In genomic region chr6:44489912-44490604, GRCh38 we compare ENCODE assay signal across 10 cellular contexts.
DNase-seq lines count a peak whose midpoint lies in the region; ATAC-seq and TF ChIP-seq lines count a peak whose summit lies in the region.
"Had no signal": no experiment of that assay in that cellular context is flagged by ENCODE, and none has a peak within 500 bp of the region (broad histone marks: within the 10 kb centered on the region; RNA-seq: fewer than 3 reads in every experiment).

No MANE protein-coding gene starts in this region.

- no peaks in the 10 kb centered on the region; the same call in 1 of the 2 replicates for H3K9me3 ChIP-seq in MG63
- no peaks in the 10 kb centered on the region for H3K9me3 ChIP-seq in upper lobe of left lung

- H3K27ac ChIP-seq in coronary artery (peak overlapping the region; percentile 40 to 76), upper lobe of left lung (no peak overlapping the region)

- H3K4me3 Mint-ChIP-seq in activated CD8-positive, alpha-beta T cell treated with anti-CD3 and anti-CD28 coated beads, Interleukin-2, amount 10 ng/mL, durations not matched to agents 7 days and 5 days, result no peak overlapping the region
- H3K4me3 Mint-ChIP-seq: activated B cell treated with CpG ODN at 0.5 μM for 24 hours had no signal

- H3K36me3 ChIP-seq in MG63 (no peaks in the 10 kb centered on the region), upper lobe of left lung (no peaks in the 10 kb centered on the region)

- H3K27me3 ChIP-seq in MG63 (no peaks in the 10 kb centered on the region), upper lobe of left lung (no peaks in the 10 kb centered on the region)

- WGBS in upper lobe of left lung, 2 donors, result 61 to 81% methylated on average over 6 of the region's 6 CpGs

- H3K4me1 ChIP-seq in upper lobe of left lung, result no peaks in the 10 kb centered on the region

- DNase-seq in MG63, result peak; percentile 97
- DNase-seq in coronary artery (ENCODE audit: low spot score), result no peak
- peak; percentile 46 to 97 for DNase-seq in lung microvascular endothelial cell (ENCODE audit: low read depth in 2 of 2)
- DNase-seq in upper lobe of left lung, result peak in 1 of 2 donors; percentile 37
- no peak for DNase-seq in activated CD8-positive, alpha-beta T cell treated with anti-CD3 and anti-CD28 coated beads, Interleukin-2, amount 10 ng/mL, durations not matched to agents 7 days and 5 days
- no peak for DNase-seq in NCI-H1930 (lab: John Stamatoyannopoulos, UW)
- no peak for DNase-seq in T-helper 9 cell
- DNase-seq in retina, result no peak
- DNase-seq: activated B cell treated with CpG ODN at 0.5 μM for 24 hours had no signal

- no peaks in the 10 kb centered on the region for H3K9me3 Mint-ChIP-seq in activated CD8-positive, alpha-beta T cell treated with anti-CD3 and anti-CD28 coated beads, Interleukin-2, amount 10 ng/mL, durations not matched to agents 7 days and 5 days (ENCODE audit: insufficient read depth)
- H3K9me3 Mint-ChIP-seq: activated B cell treated with CpG ODN at 0.5 μM for 24 hours had no signal

- CTCF ChIA-PET in activated CD8-positive, alpha-beta T cell treated with anti-CD3 and anti-CD28 coated beads, Interleukin-2, amount 10 ng/mL, durations not matched to agents 7 days and 5 days (lab: Charles Lee), result interaction anchor here (0.9 to 1.6 kb wide), 4 partner anchors 14 to 31 kb away, joined by 3 to 5 read pairs (median 4); no protein-coding TSS in a partner anchor

- no peaks in the 10 kb centered on the region for H3K36me3 Mint-ChIP-seq in activated CD8-positive, alpha-beta T cell treated with anti-CD3 and anti-CD28 coated beads, Interleukin-2, amount 10 ng/mL, durations not matched to agents 7 days and 5 days (ENCODE audit: low read depth)

- peaks cover 7% of the 10 kb centered on the region for H3K27me3 Mint-ChIP-seq in activated CD8-positive, alpha-beta T cell treated with anti-CD3 and anti-CD28 coated beads, Interleukin-2, amount 10 ng/mL, durations not matched to agents 7 days and 5 days (ENCODE audit: low read depth)

- peak overlapping the region; percentile 3 for H3K4me3 ChIP-seq in MG63
- no peak overlapping the region for H3K4me3 ChIP-seq in coronary artery
- H3K4me3 ChIP-seq in upper lobe of left lung, result no peak overlapping the region

- TF ChIP-seq POLR2A in upper lobe of left lung (IDR thresholded peaks at IDR 0.05), result no peak

- TF ChIP-seq CTCF in coronary artery (IDR thresholded peaks at IDR 0.05) (no peak), upper lobe of left lung (IDR thresholded peaks at IDR 0.05) (no peak)

- H3K4me1 Mint-ChIP-seq in activated CD8-positive, alpha-beta T cell treated with anti-CD3 and anti-CD28 coated beads, Interleukin-2, amount 10 ng/mL, durations not matched to agents 7 days and 5 days (ENCODE audit: low read depth), result no peaks in the 10 kb centered on the region
- H3K4me1 Mint-ChIP-seq: activated B cell treated with CpG ODN at 0.5 μM for 24 hours had no signal

- ATAC-seq in upper lobe of left lung (ENCODE audit: low FRiP score in 2 of 2), result peak; percentile 31 to 88
- no peak for ATAC-seq in activated CD8-positive, alpha-beta T cell treated with anti-CD3 and anti-CD28 coated beads, Interleukin-2, amount 10 ng/mL, durations not matched to agents 7 days and 5 days
- ATAC-seq: HepG2 had no signal

- no peak for TF ChIP-seq EP300 in upper lobe of left lung (IDR thresholded peaks at IDR 0.05)

- POLR2A ChIA-PET in activated CD8-positive, alpha-beta T cell treated with anti-CD3 and anti-CD28 coated beads, Interleukin-2, amount 10 ng/mL, durations not matched to agents 7 days and 5 days (lab: Charles Lee), result no interaction called here

- no peak overlapping the region for H3K27ac Mint-ChIP-seq in activated CD8-positive, alpha-beta T cell treated with anti-CD3 and anti-CD28 coated beads, Interleukin-2, amount 10 ng/mL, durations not matched to agents 7 days and 5 days
- H3K27ac Mint-ChIP-seq: activated B cell treated with CpG ODN at 0.5 μM for 24 hours had no signal

Comparison
In these comparisons a context has a peak if more than half of its experiments do, and no peak if none do; other contexts are left out.
1. DNase-seq: peak in MG63 (single experiment) and lung microvascular endothelial cell (2 of 2); none in coronary artery (single experiment), activated CD8-positive, alpha-beta T cell treated with anti-CD3 and anti-CD28 coated beads, Interleukin-2, amount 10 ng/mL, durations not matched to agents 7 days and 5 days (single experiment), NCI-H1930 (0 of 2), T-helper 9 cell (single experiment) and retina (single experiment).
2. H3K27ac ChIP-seq: peak in coronary artery (2 of 2); none in upper lobe of left lung (0 of 4).